Comparison of ENCODE assay signal across 8 cellular contexts in genomic region chr5:179731791-179732411, GRCh38. TPM values are rescaled to one million over a fixed set of nuclear protein-coding genes. Genes with fewer than 3 reads are reported as not detected.
DNase-seq lines count a peak whose midpoint lies in the region; ATAC-seq and TF ChIP-seq lines count a peak whose summit lies in the region.

No MANE protein-coding gene starts in this region.

- no peaks in the 10 kb centered on the region for H3K27me3 Mint-ChIP-seq in activated naive CD4-positive, alpha-beta T cell treated with anti-CD3 and anti-CD28 coated beads, Interleukin-2, amount 10 ng/mL, durations not matched to agents 7 days and 5 days

- peaks cover 49% of the 10 kb centered on the region for H3K36me3 Mint-ChIP-seq in activated naive CD4-positive, alpha-beta T cell treated with anti-CD3 and anti-CD28 coated beads, Interleukin-2, amount 10 ng/mL, durations not matched to agents 7 days and 5 days

- no peaks in the 10 kb centered on the region for H3K9me3 Mint-ChIP-seq in activated naive CD4-positive, alpha-beta T cell treated with anti-CD3 and anti-CD28 coated beads, Interleukin-2, amount 10 ng/mL, durations not matched to agents 7 days and 5 days

- H3K27ac ChIP-seq in HEK293 (ENCODE audit: extremely low read depth, low read depth, low read length) (peak overlapping the region; percentile 12), right cardiac atrium (ENCODE audit: low read length) (peak overlapping the region; percentile 49)

- H3K27ac Mint-ChIP-seq in activated naive CD4-positive, alpha-beta T cell treated with anti-CD3 and anti-CD28 coated beads, Interleukin-2, amount 10 ng/mL, durations not matched to agents 7 days and 5 days: peak overlapping the region; percentile 88

- H3K36me3 ChIP-seq in HEK293 (ENCODE audit: control insufficient read depth in 2 of 2, insufficient read depth in 1 of 2, low read length in 2 of 2) (peaks cover 31 to 45% of the 10 kb centered on the region in 2 experiments), MG63 (peaks cover 61% of the 10 kb centered on the region)

- H3K4me3 ChIP-seq in HEK293 (ENCODE audit: low read depth, low read length) (peak overlapping the region; percentile 12; the same call in 1 of the 2 replicates), MG63 (peak overlapping the region; percentile 75), right cardiac atrium (ENCODE audit: low read length) (peak overlapping the region; percentile 53)

- DNase-seq in GM13977 (ENCODE audit: low spot score) (peak; percentile 44), MG63 (peak; percentile 53), right cardiac atrium (peak; percentile 37 to 70 (median 59)), DMS 273 treated with DMSO at 0.1 percent for 48 hours (lab: John Stamatoyannopoulos, UW) (no peak), NCI-H146 (lab: John Stamatoyannopoulos, UW) (no peak)
- no peak for DNase-seq in activated naive CD4-positive, alpha-beta T cell treated with anti-CD3 and anti-CD28 coated beads, Interleukin-2, amount 10 ng/mL, durations not matched to agents 7 days and 5 days
- DNase-seq in stimulated activated CD4-positive, alpha-beta T cell treated with anti-CD3 and anti-CD28 coated beads, Interleukin-12 subunit alpha, Interleukin-12 subunit beta, amount 100 ng/mL, for 4 hours: peak; percentile 11

- no peak for TF ChIP-seq CTCF in GM13977 (IDR thresholded peaks at IDR 0.05; ENCODE audit: extremely low read depth, insufficient read depth, missing control alignments)
- no peak for TF ChIP-seq CTCF in HEK293 (tag by site-specific recombination; IDR thresholded peaks at IDR 0.05)

- CTCF ChIA-PET in HEK293 (lab: Yijun Ruan, JAX): interaction anchor here (0.7 kb wide), 1 partner anchor 668 kb away, joined by 3 read pairs; no protein-coding TSS in a partner anchor
- CTCF ChIA-PET in activated naive CD4-positive, alpha-beta T cell treated with anti-CD3 and anti-CD28 coated beads, Interleukin-2, amount 10 ng/mL, durations not matched to agents 7 days and 5 days (lab: Charles Lee): interaction anchor here (0.9 to 1.3 kb wide), 4 partner anchors 23 to 105 kb away, joined by 3 to 6 read pairs (median 4); no protein-coding TSS in a partner anchor

- H3K4me1 Mint-ChIP-seq in activated naive CD4-positive, alpha-beta T cell treated with anti-CD3 and anti-CD28 coated beads, Interleukin-2, amount 10 ng/mL, durations not matched to agents 7 days and 5 days: peaks cover 33% of the 10 kb centered on the region

- WGBS in right cardiac atrium: 55% methylated on average over 24 of the region's 24 CpGs

- intact Hi-C loops in right cardiac atrium (cut with DNase I): loop anchor here in 2 of 4 donors (2.0 to 10.0 kb wide), 2 partner anchors 63 to 173 kb away; partner anchors contain the start of gene TBC1D9B (in 1 of the 2)

- POLR2A ChIA-PET in HEK293 (lab: Yijun Ruan, JAX): interaction anchor here (0.6 to 2.9 kb wide), 16 partner anchors 9 to 172 kb away, joined by 3 to 16 read pairs (median 4); partner anchors contain the start of genes HNRNPH1 and SQSTM1

- in situ Hi-C loops in GM13977 (cut with MboI; ENCODE audit: low pct_unique_long_range_greater_than_20kb, low sequenced_read_pairs, unreplicated experiment): no loop called here

- no peaks in the 10 kb centered on the region for H3K9me3 ChIP-seq in HEK293 (ENCODE audit: control insufficient read depth, insufficient read depth, low read depth, low read length)
- no peaks in the 10 kb centered on the region for H3K9me3 ChIP-seq in MG63
- no peaks in the 10 kb centered on the region for H3K9me3 ChIP-seq in right cardiac atrium (ENCODE audit: control insufficient read depth, low read length)

- H3K4me1 ChIP-seq in HEK293 (ENCODE audit: control insufficient read depth, insufficient read depth, low read length) (peaks cover 2% of the 10 kb centered on the region; the same call in 1 of the 2 replicates), right cardiac atrium (ENCODE audit: control insufficient read depth, insufficient read depth, low read length) (peaks cover 3% of the 10 kb centered on the region)

- peak in 1 of 2 donors; percentile 42 for ATAC-seq in right cardiac atrium

- H3K27me3 ChIP-seq in MG63 (no peaks in the 10 kb centered on the region), right cardiac atrium (ENCODE audit: control insufficient read depth, insufficient read depth) (no peaks in the 10 kb centered on the region)

- peak overlapping the region; percentile 77 for H3K4me3 Mint-ChIP-seq in activated naive CD4-positive, alpha-beta T cell treated with anti-CD3 and anti-CD28 coated beads, Interleukin-2, amount 10 ng/mL, durations not matched to agents 7 days and 5 days

TF ChIP-seq in HEK293, 187 proteins besides CTCF, POLR2A, EP300 and RAD21 (continues in another document):
- TF ChIP-seq ZNF26 (tag by site-specific recombination; IDR thresholded peaks at IDR 0.05) (no peak), ZNF473 (tag by site-specific recombination; IDR thresholded peaks at IDR 0.05) (no peak), ZXDB (tag by site-specific recombination; IDR thresholded peaks at IDR 0.05) (no peak), ZNF707 (tag by site-specific recombination; IDR thresholded peaks at IDR 0.05) (no peak), EGR2 (tag by site-specific recombination; IDR thresholded peaks at IDR 0.05; ENCODE audit: low read depth) (0 out of 2 replicates have a peak, but pooled peaks have one; percentile 24), ZNF335 (tag by site-specific recombination; conservative IDR thresholded peaks at IDR 0.05) (peak; percentile 84; the same call in 1 of the 2 replicates), ZNF266 (tag by site-specific recombination; IDR thresholded peaks at IDR 0.05; ENCODE audit: low read depth) (no peak), ZNF157 (tag by site-specific recombination; IDR thresholded peaks at IDR 0.05) (no peak), ZNF837 (tag by site-specific recombination; IDR thresholded peaks at IDR 0.05) (no peak), ZNF449 (tag by site-specific recombination; IDR thresholded peaks at IDR 0.05) (peak; percentile 45; the same call in 1 of the 2 replicates)

RNA-seq across cellular contexts. Expression of gene MAML1, which starts 0.7 kb away (rescaled TPM):
- 10.6 and 21.3 TPM in 2 replicates for total RNA-seq in MG63 (2014; rRNA removed; shearing (Covaris generic); ENCODE audit: low replicate concordance)
- 10 to 100 TPM; 13.4 to 15.6 (median 14.6) TPM for total RNA-seq in right cardiac atrium
- 9.1 TPM for polyA plus RNA-seq in right cardiac atrium

RNA-seq across cellular contexts. Expression of gene CANX, which starts 33.1 kb away (rescaled TPM):
- 1,325 and 1,676 TPM in 2 replicates for total RNA-seq in MG63 (2014; rRNA removed; shearing (Covaris generic); ENCODE audit: low replicate concordance)
- 100 to 1,000 TPM; 413 to 694 (median 527) TPM for total RNA-seq in right cardiac atrium
- polyA plus RNA-seq in right cardiac atrium: 119 TPM

RNA-seq across cellular contexts. Expression of gene CBY3, which starts 51.1 kb away (rescaled TPM):
- total RNA-seq in MG63 (2014; rRNA removed; shearing (Covaris generic); ENCODE audit: low replicate concordance): not detected in 2 replicates
- total RNA-seq in right cardiac atrium: not detected
- not detected for polyA plus RNA-seq in right cardiac atrium

Comparison
In these comparisons a context has a peak if more than half of its experiments do, and no peak if none do; other contexts are left out.
1. DNase-seq: peak in GM13977 (single experiment), MG63 (single experiment), right cardiac atrium (3 of 3) and stimulated activated CD4-positive, alpha-beta T cell treated with anti-CD3 and anti-CD28 coated beads, Interleukin-12 subunit alpha, Interleukin-12 subunit beta, amount 100 ng/mL, for 4 hours (single experiment); none in activated naive CD4-positive, alpha-beta T cell treated with anti-CD3 and anti-CD28 coated beads, Interleukin-2, amount 10 ng/mL, durations not matched to agents 7 days and 5 days (single experiment), DMS 273 treated with DMSO at 0.1 percent for 48 hours (single experiment) and NCI-H146 (single experiment).
2. H3K4me3 ChIP-seq: peak in every context shown above with its lines; median percentile 75 in MG63; 53 in right cardiac atrium; 12 in HEK293.